Comparison of ENCODE assay signal across 10 cellular contexts in genomic region chr6:1792989-1793388, GRCh38.
DNase-seq lines count a peak whose midpoint lies in the region; ATAC-seq and TF ChIP-seq lines count a peak whose summit lies in the region.
"Had no signal": no experiment of that assay in that cellular context is flagged by ENCODE, and none has a peak within 500 bp of the region (broad histone marks: within the 10 kb centered on the region; RNA-seq: fewer than 3 reads in every experiment).

No MANE protein-coding gene starts in this region.

- no peaks in the 10 kb centered on the region for H3K27me3 Mint-ChIP-seq in activated naive CD4-positive, alpha-beta T cell treated with anti-CD3 and anti-CD28 coated beads, Interleukin-2, amount 10 ng/mL, durations not matched to agents 7 days and 5 days
- H3K27me3 Mint-ChIP-seq: naive B cell had no signal

- CTCF ChIA-PET in activated naive CD4-positive, alpha-beta T cell treated with anti-CD3 and anti-CD28 coated beads, Interleukin-2, amount 10 ng/mL, durations not matched to agents 7 days and 5 days (lab: Charles Lee) = interaction anchor here (0.8 to 1.2 kb wide), 2 partner anchors 10 to 179 kb away, joined by 3 read pairs; no protein-coding TSS in a partner anchor

- no peak overlapping the region for H3K23ac ChIP-seq in mesenchymal stem cell (ENCODE audit: low read length in 2 of 2)

- H3K36me3 Mint-ChIP-seq in activated naive CD4-positive, alpha-beta T cell treated with anti-CD3 and anti-CD28 coated beads, Interleukin-2, amount 10 ng/mL, durations not matched to agents 7 days and 5 days = no peaks in the 10 kb centered on the region
- H3K36me3 Mint-ChIP-seq: naive B cell had no signal

- peak; percentile 72 for TF ChIP-seq CTCF in WERI-Rb-1 (IDR thresholded peaks at IDR 0.05; ENCODE audit: low read depth, low read length)

- H4K8ac ChIP-seq in mesenchymal stem cell (ENCODE audit: low read length) = no peak overlapping the region

- H3K36me3 ChIP-seq in WERI-Rb-1 = no peaks in the 10 kb centered on the region
- H3K36me3 ChIP-seq in mesenchymal stem cell (ENCODE audit: control insufficient read depth in 1 of 2, insufficient read depth in 2 of 2, low read depth in 1 of 2, low read length in 2 of 2) = no peaks in the 10 kb centered on the region
- H3K36me3 ChIP-seq: BLaER1 treated with 17β-estradiol and CSF1 and Interleukin-3, amounts not matched to agents 10 nM and 100 nM had no signal

- no peak overlapping the region for H2BK5ac ChIP-seq in mesenchymal stem cell (ENCODE audit: low read depth, low read length, poor library complexity, severe bottlenecking)

- H3K9me3 ChIP-seq in WERI-Rb-1 (ENCODE audit: severe bottlenecking) (no peaks in the 10 kb centered on the region), mesenchymal stem cell (ENCODE audit: control insufficient read depth, low read length) (no peaks in the 10 kb centered on the region)
- H3K9me3 ChIP-seq: BLaER1 treated with 17β-estradiol and CSF1 and Interleukin-3, amounts not matched to agents 10 nM and 100 nM had no signal

- DNase-seq in NCI-H1436 (lab: John Stamatoyannopoulos, UW) (peak; percentile 6), NCI-H1436 treated with DMSO at 0.1 percent for 48 hours (lab: John Stamatoyannopoulos, UW) (no peak), WERI-Rb-1 (peak; percentile 71), mesenchymal stem cell (peak; percentile 22)
- peak; percentile 11 for DNase-seq in Jurkat, Clone E6-1 (ENCODE audit: low read depth, low spot score)
- no peak for DNase-seq in activated naive CD4-positive, alpha-beta T cell treated with anti-CD3 and anti-CD28 coated beads, Interleukin-2, amount 10 ng/mL, durations not matched to agents 7 days and 5 days
- DNase-seq in activated CD4-positive, CD25-positive, alpha-beta regulatory T cell treated with anti-CD3 and anti-CD28 coated beads, Interleukin-2, amount 50 U/mL, for 72 hours = no peak
- DNase-seq: naive B cell had no signal

- WGBS in mesenchymal stem cell = 47% methylated on average over 2 of the region's 3 CpGs

- peaks cover 8% of the 10 kb centered on the region for H3K4me1 Mint-ChIP-seq in activated naive CD4-positive, alpha-beta T cell treated with anti-CD3 and anti-CD28 coated beads, Interleukin-2, amount 10 ng/mL, durations not matched to agents 7 days and 5 days

- H3K9ac ChIP-seq in mesenchymal stem cell (ENCODE audit: low read length) = no peak overlapping the region
- H3K9ac ChIP-seq: BLaER1 treated with 17β-estradiol and CSF1 and Interleukin-3, amounts not matched to agents 10 nM and 100 nM had no signal

- no peaks in the 10 kb centered on the region for H3K9me3 Mint-ChIP-seq in activated naive CD4-positive, alpha-beta T cell treated with anti-CD3 and anti-CD28 coated beads, Interleukin-2, amount 10 ng/mL, durations not matched to agents 7 days and 5 days

- no peak overlapping the region for H2BK12ac ChIP-seq in mesenchymal stem cell (ENCODE audit: low read length in 2 of 2)

- no peak overlapping the region for H3K18ac ChIP-seq in mesenchymal stem cell (ENCODE audit: low read depth in 1 of 2, low read length in 2 of 2)

- H2BK15ac ChIP-seq in mesenchymal stem cell (ENCODE audit: low read depth, poor library complexity, severe bottlenecking) = no peak overlapping the region

- no peak overlapping the region for H2AK5ac ChIP-seq in mesenchymal stem cell (ENCODE audit: low read length, severe bottlenecking)

- H2AFZ ChIP-seq in mesenchymal stem cell (ENCODE audit: low read depth, low read length) = no peak overlapping the region

- H3K4me2 ChIP-seq in mesenchymal stem cell (ENCODE audit: low read length, poor library complexity, severe bottlenecking) = no peak overlapping the region
- H3K4me2 ChIP-seq: BLaER1 treated with 17β-estradiol and CSF1 and Interleukin-3, amounts not matched to agents 10 nM and 100 nM had no signal

- H3K79me1 ChIP-seq in mesenchymal stem cell (replicated peaks; ENCODE audit: low read length, poor library complexity, severe bottlenecking) = peaks cover 1% of the 10 kb centered on the region

- H3K4me3 Mint-ChIP-seq in activated naive CD4-positive, alpha-beta T cell treated with anti-CD3 and anti-CD28 coated beads, Interleukin-2, amount 10 ng/mL, durations not matched to agents 7 days and 5 days = no peak overlapping the region
- H3K4me3 Mint-ChIP-seq: naive B cell had no signal

- no peak overlapping the region for H3K4ac ChIP-seq in mesenchymal stem cell (ENCODE audit: low read depth in 1 of 2, low read length in 2 of 2)

- no peak for ATAC-seq in HG02852 (IDR thresholded peaks at IDR 0.05; ENCODE audit: unreplicated experiment)

- no peak overlapping the region for H3K27ac ChIP-seq in WERI-Rb-1
- no peak overlapping the region for H3K27ac ChIP-seq in mesenchymal stem cell (ENCODE audit: low read length, poor library complexity, severe bottlenecking)
- H3K27ac ChIP-seq: BLaER1 treated with 17β-estradiol and CSF1 and Interleukin-3, amounts not matched to agents 10 nM and 100 nM had no signal

- no peaks in the 10 kb centered on the region for H3K27me3 ChIP-seq in WERI-Rb-1 (ENCODE audit: insufficient read depth, low read depth, severe bottlenecking)
- no peaks in the 10 kb centered on the region for H3K27me3 ChIP-seq in mesenchymal stem cell (ENCODE audit: control insufficient read depth in 1 of 2, insufficient read depth in 1 of 2, low read length in 2 of 2)
- H3K27me3 ChIP-seq: BLaER1 treated with 17β-estradiol and CSF1 and Interleukin-3, amounts not matched to agents 10 nM and 100 nM had no signal

- H3K27ac Mint-ChIP-seq in activated naive CD4-positive, alpha-beta T cell treated with anti-CD3 and anti-CD28 coated beads, Interleukin-2, amount 10 ng/mL, durations not matched to agents 7 days and 5 days = no peak overlapping the region

- H3K14ac ChIP-seq in mesenchymal stem cell (ENCODE audit: low read length in 2 of 2) = no peak overlapping the region

- H3K4me3 ChIP-seq in Jurkat, Clone E6-1 (ENCODE audit: low read length) = no peak overlapping the region
- H3K4me3 ChIP-seq in WERI-Rb-1 (ENCODE audit: low read depth, low read length) (no peak overlapping the region), mesenchymal stem cell (ENCODE audit: insufficient read depth in 1 of 2, low read depth in 1 of 2, low read length in 2 of 2) (no peak overlapping the region)
- H3K4me3 ChIP-seq: BLaER1 treated with 17β-estradiol and CSF1 and Interleukin-3, amounts not matched to agents 10 nM and 100 nM had no signal

- H2BK120ac ChIP-seq in mesenchymal stem cell (ENCODE audit: low read depth, low read length) = no peak overlapping the region

- peaks cover 7% of the 10 kb centered on the region for H3K4me1 ChIP-seq in mesenchymal stem cell (ENCODE audit: control insufficient read depth, insufficient read depth, low read depth, low read length)
- H3K4me1 ChIP-seq: BLaER1 treated with 17β-estradiol and CSF1 and Interleukin-3, amounts not matched to agents 10 nM and 100 nM had no signal

- H4K91ac ChIP-seq in mesenchymal stem cell (ENCODE audit: low read length) = no peak overlapping the region

Comparison
In these comparisons a context has a peak if more than half of its experiments do, and no peak if none do; other contexts are left out.
1. DNase-seq: peak in NCI-H1436 (single experiment), Jurkat, Clone E6-1 (single experiment), WERI-Rb-1 (single experiment) and mesenchymal stem cell (single experiment); none in NCI-H1436 treated with DMSO at 0.1 percent for 48 hours (single experiment), activated naive CD4-positive, alpha-beta T cell treated with anti-CD3 and anti-CD28 coated beads, Interleukin-2, amount 10 ng/mL, durations not matched to agents 7 days and 5 days (single experiment) and activated CD4-positive, CD25-positive, alpha-beta regulatory T cell treated with anti-CD3 and anti-CD28 coated beads, Interleukin-2, amount 50 U/mL, for 72 hours (single experiment).